ENCODE assay signal across 1 cellular context in the genomic region with DNA sequence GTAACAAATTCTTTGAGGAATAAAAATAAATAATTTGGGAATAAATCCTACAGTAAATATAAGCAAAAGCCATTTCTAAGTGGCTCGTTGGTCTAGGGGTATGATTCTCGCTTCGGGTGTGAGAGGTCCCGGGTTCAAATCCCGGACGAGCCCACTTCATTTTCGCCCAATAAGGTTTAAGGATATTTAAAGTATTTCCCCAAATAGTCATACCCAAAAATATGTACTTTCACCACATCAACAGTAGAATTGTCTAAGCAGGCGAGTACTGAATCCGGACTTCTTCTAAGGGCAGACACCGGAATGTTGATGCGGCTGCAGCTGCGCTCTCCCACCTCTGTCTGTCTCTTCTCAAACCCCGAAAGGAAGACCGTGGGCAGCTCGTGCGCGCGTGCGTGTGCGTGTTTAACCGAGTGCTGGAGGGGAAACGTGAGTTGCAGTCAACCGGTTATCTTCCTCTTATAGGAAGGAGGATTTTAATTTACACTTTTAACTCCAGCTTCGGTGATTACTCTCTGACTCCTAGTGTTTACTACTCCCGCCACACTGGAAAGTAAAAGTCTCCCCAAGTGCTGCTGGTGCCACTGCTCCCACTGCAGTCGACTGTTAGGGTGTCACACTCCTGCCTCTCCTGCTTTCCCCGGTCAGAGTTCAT.
A peak's percentile ranks its signal among the peaks of the same experiment; 100 is the strongest.
TF ChIP-seq lines count a peak whose summit lies in the region.

No MANE protein-coding gene starts in this region.

TF ChIP-seq in HEK293, 187 proteins besides CTCF, POLR2A, EP300 and RAD21 (continued from another document and continues in another):
- TF ChIP-seq, protein P1, sequence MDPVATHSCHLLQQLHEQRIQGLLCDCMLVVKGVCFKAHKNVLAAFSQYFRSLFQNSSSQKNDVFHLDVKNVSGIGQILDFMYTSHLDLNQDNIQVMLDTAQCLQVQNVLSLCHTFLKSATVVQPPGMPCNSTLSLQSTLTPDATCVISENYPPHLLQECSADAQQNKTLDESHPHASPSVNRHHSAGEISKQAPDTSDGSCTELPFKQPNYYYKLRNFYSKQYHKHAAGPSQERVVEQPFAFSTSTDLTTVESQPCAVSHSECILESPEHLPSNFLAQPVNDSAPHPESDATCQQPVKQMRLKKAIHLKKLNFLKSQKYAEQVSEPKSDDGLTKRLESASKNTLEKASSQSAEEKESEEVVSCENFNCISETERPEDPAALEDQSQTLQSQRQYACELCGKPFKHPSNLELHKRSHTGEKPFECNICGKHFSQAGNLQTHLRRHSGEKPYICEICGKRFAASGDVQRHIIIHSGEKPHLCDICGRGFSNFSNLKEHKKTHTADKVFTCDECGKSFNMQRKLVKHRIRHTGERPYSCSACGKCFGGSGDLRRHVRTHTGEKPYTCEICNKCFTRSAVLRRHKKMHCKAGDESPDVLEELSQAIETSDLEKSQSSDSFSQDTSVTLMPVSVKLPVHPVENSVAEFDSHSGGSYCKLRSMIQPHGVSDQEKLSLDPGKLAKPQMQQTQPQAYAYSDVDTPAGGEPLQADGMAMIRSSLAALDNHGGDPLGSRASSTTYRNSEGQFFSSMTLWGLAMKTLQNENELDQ (tag by site-specific recombination; IDR thresholded peaks at IDR 0.05; ENCODE audit: low read depth) = no peak
- TF ChIP-seq KLF16 (tag by site-specific recombination; IDR thresholded peaks at IDR 0.05) (no peak), FEZF1 (tag by site-specific recombination; IDR thresholded peaks at IDR 0.05) (no peak), ZNF548 (tag by site-specific recombination; IDR thresholded peaks at IDR 0.05) (no peak), ZNF266 (tag by site-specific recombination; IDR thresholded peaks at IDR 0.05; ENCODE audit: low read depth) (no peak), ZNF600 (tag by site-specific recombination; IDR thresholded peaks at IDR 0.05) (peak; percentile 77), ZNF837 (tag by site-specific recombination; IDR thresholded peaks at IDR 0.05) (no peak), ZNF10 (tag by site-specific recombination; IDR thresholded peaks at IDR 0.05) (peak; percentile 79), GLI4 (tag by site-specific recombination; IDR thresholded peaks at IDR 0.05) (no peak), ZNF629 (tag by site-specific recombination; IDR thresholded peaks at IDR 0.05) (peak; percentile 36; the same call in 1 of the 2 replicates), GLIS2 (tag by site-specific recombination; IDR thresholded peaks at IDR 0.05) (no peak), ZNF624 (tag by site-specific recombination; IDR thresholded peaks at IDR 0.05) (no peak), ZNF350 (tag by site-specific recombination; IDR thresholded peaks at IDR 0.05) (no peak), ZNF560 (tag by site-specific recombination; IDR thresholded peaks at IDR 0.05; ENCODE audit: borderline replicate concordance) (no peak), ZNF558 (tag by site-specific recombination; IDR thresholded peaks at IDR 0.05) (no peak), ZNF157 (tag by site-specific recombination; IDR thresholded peaks at IDR 0.05) (no peak), ZNF571 (tag by site-specific recombination; IDR thresholded peaks at IDR 0.05) (no peak), ZNF555 (tag by site-specific recombination; conservative IDR thresholded peaks at IDR 0.05) (no peak), ZNF214 (tag by site-specific recombination; IDR thresholded peaks at IDR 0.05; ENCODE audit: borderline replicate concordance) (no peak), EGR2 (tag by site-specific recombination; IDR thresholded peaks at IDR 0.05; ENCODE audit: low read depth) (peak; percentile 59; the same call in 1 of the 2 replicates), HOXC10 (CRISPR knock-in tag; IDR thresholded peaks at IDR 0.05) (no peak), ZNF324 (tag by site-specific recombination; IDR thresholded peaks at IDR 0.05) (peak; percentile 41; the same call in 1 of the 2 replicates), ZFP3 (tag by site-specific recombination; IDR thresholded peaks at IDR 0.05; ENCODE audit: low read depth) (no peak), ZNF473 (tag by site-specific recombination; IDR thresholded peaks at IDR 0.05) (no peak), GLIS1 (tag by site-specific recombination; IDR thresholded peaks at IDR 0.05) (no peak), ZSCAN23 (tag by site-specific recombination; IDR thresholded peaks at IDR 0.05) (no peak), ZNF146 (tag by site-specific recombination; IDR thresholded peaks at IDR 0.05) (no peak), ZNF707 (tag by site-specific recombination; IDR thresholded peaks at IDR 0.05) (no peak), ZNF155 (tag by site-specific recombination; IDR thresholded peaks at IDR 0.05) (no peak), ZNF76 (tag by site-specific recombination; IDR thresholded peaks at IDR 0.05; ENCODE audit: borderline replicate concordance, low read depth) (no peak), TCF7L2 (IDR thresholded peaks at IDR 0.05; ENCODE audit: borderline replicate concordance, low read depth, low read length) (no peak), OVOL3 (tag by site-specific recombination; IDR thresholded peaks at IDR 0.05) (no peak), ZNF121 (tag by site-specific recombination; IDR thresholded peaks at IDR 0.05) (no peak), ZBTB8A (tag by site-specific recombination; IDR thresholded peaks at IDR 0.05) (peak; percentile 57), ZFP69B (tag by site-specific recombination; IDR thresholded peaks at IDR 0.05) (no peak)
- TF ChIP-seq, protein P2, sequence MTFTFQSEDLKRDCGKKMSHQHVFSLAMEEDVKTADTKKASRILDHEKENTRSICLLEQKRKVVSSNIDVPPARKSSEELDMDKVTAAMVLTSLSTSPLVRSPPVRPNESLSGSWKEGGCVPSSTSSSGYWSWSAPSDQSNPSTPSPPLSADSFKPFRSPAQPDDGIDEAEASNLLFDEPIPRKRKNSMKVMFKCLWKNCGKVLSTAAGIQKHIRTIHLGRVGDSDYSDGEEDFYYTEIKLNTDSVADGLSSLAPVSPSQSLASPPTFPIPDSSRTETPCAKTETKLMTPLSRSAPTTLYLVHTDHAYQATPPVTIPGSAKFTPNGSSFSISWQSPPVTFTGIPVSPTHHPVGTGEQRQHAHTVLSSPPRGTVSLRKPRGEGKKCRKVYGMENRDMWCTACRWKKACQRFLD (tag by site-specific recombination; IDR thresholded peaks at IDR 0.05) = no peak
- TF ChIP-seq, protein P3, sequence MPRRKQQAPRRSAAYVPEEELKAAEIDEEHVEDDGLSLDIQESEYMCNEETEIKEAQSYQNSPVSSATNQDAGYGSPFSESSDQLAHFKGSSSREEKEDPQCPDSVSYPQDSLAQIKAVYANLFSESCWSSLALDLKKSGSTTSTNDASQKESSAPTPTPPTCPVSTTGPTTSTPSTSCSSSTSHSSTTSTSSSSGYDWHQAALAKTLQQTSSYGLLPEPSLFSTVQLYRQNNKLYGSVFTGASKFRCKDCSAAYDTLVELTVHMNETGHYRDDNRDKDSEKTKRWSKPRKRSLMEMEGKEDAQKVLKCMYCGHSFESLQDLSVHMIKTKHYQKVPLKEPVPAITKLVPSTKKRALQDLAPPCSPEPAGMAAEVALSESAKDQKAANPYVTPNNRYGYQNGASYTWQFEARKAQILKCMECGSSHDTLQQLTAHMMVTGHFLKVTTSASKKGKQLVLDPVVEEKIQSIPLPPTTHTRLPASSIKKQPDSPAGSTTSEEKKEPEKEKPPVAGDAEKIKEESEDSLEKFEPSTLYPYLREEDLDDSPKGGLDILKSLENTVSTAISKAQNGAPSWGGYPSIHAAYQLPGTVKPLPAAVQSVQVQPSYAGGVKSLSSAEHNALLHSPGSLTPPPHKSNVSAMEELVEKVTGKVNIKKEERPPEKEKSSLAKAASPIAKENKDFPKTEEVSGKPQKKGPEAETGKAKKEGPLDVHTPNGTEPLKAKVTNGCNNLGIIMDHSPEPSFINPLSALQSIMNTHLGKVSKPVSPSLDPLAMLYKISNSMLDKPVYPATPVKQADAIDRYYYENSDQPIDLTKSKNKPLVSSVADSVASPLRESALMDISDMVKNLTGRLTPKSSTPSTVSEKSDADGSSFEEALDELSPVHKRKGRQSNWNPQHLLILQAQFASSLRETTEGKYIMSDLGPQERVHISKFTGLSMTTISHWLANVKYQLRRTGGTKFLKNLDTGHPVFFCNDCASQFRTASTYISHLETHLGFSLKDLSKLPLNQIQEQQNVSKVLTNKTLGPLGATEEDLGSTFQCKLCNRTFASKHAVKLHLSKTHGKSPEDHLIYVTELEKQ (tag by site-specific recombination; IDR thresholded peaks at IDR 0.05; ENCODE audit: borderline replicate concordance) = no peak
- TF ChIP-seq, protein P4, sequence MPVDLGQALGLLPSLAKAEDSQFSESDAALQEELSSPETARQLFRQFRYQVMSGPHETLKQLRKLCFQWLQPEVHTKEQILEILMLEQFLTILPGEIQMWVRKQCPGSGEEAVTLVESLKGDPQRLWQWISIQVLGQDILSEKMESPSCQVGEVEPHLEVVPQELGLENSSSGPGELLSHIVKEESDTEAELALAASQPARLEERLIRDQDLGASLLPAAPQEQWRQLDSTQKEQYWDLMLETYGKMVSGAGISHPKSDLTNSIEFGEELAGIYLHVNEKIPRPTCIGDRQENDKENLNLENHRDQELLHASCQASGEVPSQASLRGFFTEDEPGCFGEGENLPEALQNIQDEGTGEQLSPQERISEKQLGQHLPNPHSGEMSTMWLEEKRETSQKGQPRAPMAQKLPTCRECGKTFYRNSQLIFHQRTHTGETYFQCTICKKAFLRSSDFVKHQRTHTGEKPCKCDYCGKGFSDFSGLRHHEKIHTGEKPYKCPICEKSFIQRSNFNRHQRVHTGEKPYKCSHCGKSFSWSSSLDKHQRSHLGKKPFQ (tag by site-specific recombination; IDR thresholded peaks at IDR 0.05) = 0 out of 2 replicates have a peak, but pooled peaks have one; percentile 24
- TF ChIP-seq, protein P5, sequence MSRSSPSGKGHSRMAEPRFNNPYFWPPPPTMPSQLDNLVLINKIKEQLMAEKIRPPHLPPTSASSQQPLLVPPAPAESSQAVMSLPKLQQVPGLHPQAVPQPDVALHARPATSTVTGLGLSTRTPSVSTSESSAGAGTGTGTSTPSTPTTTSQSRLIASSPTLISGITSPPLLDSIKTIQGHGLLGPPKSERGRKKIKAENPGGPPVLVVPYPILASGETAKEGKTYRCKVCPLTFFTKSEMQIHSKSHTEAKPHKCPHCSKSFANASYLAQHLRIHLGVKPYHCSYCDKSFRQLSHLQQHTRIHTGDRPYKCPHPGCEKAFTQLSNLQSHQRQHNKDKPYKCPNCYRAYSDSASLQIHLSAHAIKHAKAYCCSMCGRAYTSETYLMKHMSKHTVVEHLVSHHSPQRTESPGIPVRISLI (tag by site-specific recombination; IDR thresholded peaks at IDR 0.05) = no peak
- TF ChIP-seq, protein P6, sequence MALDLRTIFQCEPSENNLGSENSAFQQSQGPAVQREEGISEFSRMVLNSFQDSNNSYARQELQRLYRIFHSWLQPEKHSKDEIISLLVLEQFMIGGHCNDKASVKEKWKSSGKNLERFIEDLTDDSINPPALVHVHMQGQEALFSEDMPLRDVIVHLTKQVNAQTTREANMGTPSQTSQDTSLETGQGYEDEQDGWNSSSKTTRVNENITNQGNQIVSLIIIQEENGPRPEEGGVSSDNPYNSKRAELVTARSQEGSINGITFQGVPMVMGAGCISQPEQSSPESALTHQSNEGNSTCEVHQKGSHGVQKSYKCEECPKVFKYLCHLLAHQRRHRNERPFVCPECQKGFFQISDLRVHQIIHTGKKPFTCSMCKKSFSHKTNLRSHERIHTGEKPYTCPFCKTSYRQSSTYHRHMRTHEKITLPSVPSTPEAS (tag by site-specific recombination; IDR thresholded peaks at IDR 0.05) = no peak
- TF ChIP-seq, protein P7, sequence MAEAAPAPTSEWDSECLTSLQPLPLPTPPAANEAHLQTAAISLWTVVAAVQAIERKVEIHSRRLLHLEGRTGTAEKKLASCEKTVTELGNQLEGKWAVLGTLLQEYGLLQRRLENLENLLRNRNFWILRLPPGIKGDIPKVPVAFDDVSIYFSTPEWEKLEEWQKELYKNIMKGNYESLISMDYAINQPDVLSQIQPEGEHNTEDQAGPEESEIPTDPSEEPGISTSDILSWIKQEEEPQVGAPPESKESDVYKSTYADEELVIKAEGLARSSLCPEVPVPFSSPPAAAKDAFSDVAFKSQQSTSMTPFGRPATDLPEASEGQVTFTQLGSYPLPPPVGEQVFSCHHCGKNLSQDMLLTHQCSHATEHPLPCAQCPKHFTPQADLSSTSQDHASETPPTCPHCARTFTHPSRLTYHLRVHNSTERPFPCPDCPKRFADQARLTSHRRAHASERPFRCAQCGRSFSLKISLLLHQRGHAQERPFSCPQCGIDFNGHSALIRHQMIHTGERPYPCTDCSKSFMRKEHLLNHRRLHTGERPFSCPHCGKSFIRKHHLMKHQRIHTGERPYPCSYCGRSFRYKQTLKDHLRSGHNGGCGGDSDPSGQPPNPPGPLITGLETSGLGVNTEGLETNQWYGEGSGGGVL (tag by site-specific recombination; IDR thresholded peaks at IDR 0.05) = no peak
- TF ChIP-seq, protein P8, sequence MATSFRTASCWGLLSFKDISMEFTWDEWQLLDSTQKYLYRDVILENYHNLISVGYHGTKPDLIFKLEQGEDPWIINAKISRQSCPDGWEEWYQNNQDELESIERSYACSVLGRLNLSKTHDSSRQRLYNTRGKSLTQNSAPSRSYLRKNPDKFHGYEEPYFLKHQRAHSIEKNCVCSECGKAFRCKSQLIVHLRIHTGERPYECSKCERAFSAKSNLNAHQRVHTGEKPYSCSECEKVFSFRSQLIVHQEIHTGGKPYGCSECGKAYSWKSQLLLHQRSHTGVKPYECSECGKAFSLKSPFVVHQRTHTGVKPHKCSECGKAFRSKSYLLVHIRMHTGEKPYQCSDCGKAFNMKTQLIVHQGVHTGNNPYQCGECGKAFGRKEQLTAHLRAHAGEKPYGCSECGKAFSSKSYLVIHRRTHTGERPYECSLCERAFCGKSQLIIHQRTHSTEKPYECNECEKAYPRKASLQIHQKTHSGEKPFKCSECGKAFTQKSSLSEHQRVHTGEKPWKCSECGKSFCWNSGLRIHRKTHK (tag by site-specific recombination; IDR thresholded peaks at IDR 0.05) = no peak
- TF ChIP-seq, protein P9, sequence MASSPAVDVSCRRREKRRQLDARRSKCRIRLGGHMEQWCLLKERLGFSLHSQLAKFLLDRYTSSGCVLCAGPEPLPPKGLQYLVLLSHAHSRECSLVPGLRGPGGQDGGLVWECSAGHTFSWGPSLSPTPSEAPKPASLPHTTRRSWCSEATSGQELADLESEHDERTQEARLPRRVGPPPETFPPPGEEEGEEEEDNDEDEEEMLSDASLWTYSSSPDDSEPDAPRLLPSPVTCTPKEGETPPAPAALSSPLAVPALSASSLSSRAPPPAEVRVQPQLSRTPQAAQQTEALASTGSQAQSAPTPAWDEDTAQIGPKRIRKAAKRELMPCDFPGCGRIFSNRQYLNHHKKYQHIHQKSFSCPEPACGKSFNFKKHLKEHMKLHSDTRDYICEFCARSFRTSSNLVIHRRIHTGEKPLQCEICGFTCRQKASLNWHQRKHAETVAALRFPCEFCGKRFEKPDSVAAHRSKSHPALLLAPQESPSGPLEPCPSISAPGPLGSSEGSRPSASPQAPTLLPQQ (tag by site-specific recombination; IDR thresholded peaks at IDR 0.05) = no peak
